26 cellular contexts compared by ENCODE assay signal in the genomic region with DNA sequence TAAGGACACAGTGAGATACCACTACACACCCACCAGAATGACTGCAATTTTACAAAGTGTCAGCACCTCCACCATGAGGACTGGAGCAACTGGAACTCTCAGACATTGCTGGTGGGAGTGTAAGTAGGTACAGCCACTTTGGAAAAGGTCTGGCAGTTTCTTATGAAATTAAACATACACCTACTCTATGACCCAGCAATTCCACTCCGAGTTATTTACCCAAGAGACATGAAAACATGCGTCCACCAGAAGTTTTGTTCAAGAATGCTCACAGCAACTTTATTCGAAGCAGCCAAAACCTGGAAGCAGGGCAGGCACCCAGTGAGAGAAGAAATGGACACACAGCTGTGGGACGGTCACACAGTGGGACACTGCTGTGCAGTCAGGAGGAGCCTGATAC.
DNase-seq lines count a peak whose midpoint lies in the region; ATAC-seq, FAIRE-seq and TF ChIP-seq lines count a peak whose summit lies in the region.
"Had no signal": no experiment of that assay in that cellular context is flagged by ENCODE, and none has a peak within 500 bp of the region (broad histone marks: within the 10 kb centered on the region; RNA-seq: fewer than 3 reads in every experiment).

No MANE protein-coding gene starts in this region.

- peaks cover 40 to 55% of the 10 kb centered on the region in 2 experiments for H3K79me1 ChIP-seq in IMR-90 (ENCODE audit: low read depth in 1 of 2, low read length in 2 of 2)

- H3K27me3 ChIP-seq in Caco-2 (replicated peaks; ENCODE audit: control insufficient read depth, insufficient read depth, low read length), result no peaks in the 10 kb centered on the region
- no peaks in the 10 kb centered on the region for H3K27me3 ChIP-seq in IMR-90 (ENCODE audit: control insufficient read depth, insufficient read depth, low read length)
- no peaks in the 10 kb centered on the region for H3K27me3 ChIP-seq in RWPE2 (ENCODE audit: insufficient read depth, poor library complexity, severe bottlenecking)
- H3K27me3 ChIP-seq in A673 (replicated peaks; ENCODE audit: insufficient read depth, low read depth, low read length, poor library complexity), result no peaks in the 10 kb centered on the region
- H3K27me3 ChIP-seq in small intestine (ENCODE audit: control insufficient read depth in 2 of 2, insufficient read depth in 2 of 2, low read length in 2 of 2), result no peaks in the 10 kb centered on the region
- H3K27me3 ChIP-seq: BE2C, BLaER1 had no signal

- H3K4me3 ChIP-seq in Caco-2 (ENCODE audit: low read depth, low read length) (no peak overlapping the region), IMR-90 (ENCODE audit: insufficient read depth, low read depth, low read length) (no peak overlapping the region), RWPE2 (ENCODE audit: severe bottlenecking) (no peak overlapping the region), A673 (ENCODE audit: low read depth, low read length, poor library complexity, severe bottlenecking) (no peak overlapping the region), small intestine (ENCODE audit: low read depth in 1 of 2, low read length in 2 of 2) (no peak overlapping the region), kidney (ENCODE audit: low read length in 2 of 2) (no peak overlapping the region)
- H3K4me3 ChIP-seq: A549, BLaER1 had no signal

- BruUV-seq in Caco-2 (replicated peaks; lab: Mats Ljungman, UMichigan) (no TSS peak), IMR-90 (replicated peaks; lab: Mats Ljungman, UMichigan) (no TSS peak), A673 (replicated peaks; lab: Mats Ljungman, UMichigan) (no TSS peak)

- no peaks in the 10 kb centered on the region for H3K9me3 Mint-ChIP-seq in activated naive CD4-positive, alpha-beta T cell treated with anti-CD3 and anti-CD28 coated beads, Interleukin-2, amount 50 U/mL, for 24 hours
- H3K9me3 Mint-ChIP-seq in Caco-2 (ENCODE audit: unreplicated experiment), result peaks cover 17% of the 10 kb centered on the region

- peaks cover 7% of the 10 kb centered on the region for H3K27me3 Mint-ChIP-seq in activated naive CD4-positive, alpha-beta T cell treated with anti-CD3 and anti-CD28 coated beads, Interleukin-2, amount 50 U/mL, for 24 hours
- no peaks in the 10 kb centered on the region for H3K27me3 Mint-ChIP-seq in Caco-2 (ENCODE audit: insufficient read depth, unreplicated experiment)
- H3K27me3 Mint-ChIP-seq: CD4-positive, CD25-positive, alpha-beta regulatory T cell had no signal

- 100% methylated on average over 2 of the region's 4 CpGs; no CpG with 5 or more reads in 1 of the 2 experiments for WGBS in IMR-90 (ENCODE audit: extremely low coverage in 2 of 2, insufficient read length in 1 of 2), 2 experiments
- WGBS in small intestine, 3 donors, result 89 to 94% (median 91%) methylated on average over 4 of the region's 4 CpGs

- H2AK9ac ChIP-seq in IMR-90 (replicated peaks; ENCODE audit: low read depth, low read length, poor library complexity), result no peak overlapping the region

- H4K5ac ChIP-seq in IMR-90 (ENCODE audit: low read depth, low read length), result no peak overlapping the region

- no peak overlapping the region for H3K4ac ChIP-seq in IMR-90 (ENCODE audit: low read depth, low read length)

- no peak overlapping the region for H2AFZ ChIP-seq in IMR-90 (replicated peaks; ENCODE audit: low read length, poor library complexity)

- H3K18ac ChIP-seq in IMR-90 (ENCODE audit: low read depth, low read length), result no peak overlapping the region

- dilution Hi-C loops in IMR-90 (cut with HindIII; ENCODE audit: low sequenced_read_pairs, unreplicated experiment), result no loop called here

- peak overlapping the region; percentile 13 for H3K27ac Mint-ChIP-seq in activated naive CD4-positive, alpha-beta T cell treated with anti-CD3 and anti-CD28 coated beads, Interleukin-2, amount 50 U/mL, for 24 hours
- peak overlapping the region; percentile 22 for H3K27ac Mint-ChIP-seq in Caco-2 (ENCODE audit: unreplicated experiment)
- H3K27ac Mint-ChIP-seq: CD14-positive monocyte; CD4-positive, CD25-positive, alpha-beta regulatory T cell; CD8-positive, alpha-beta memory T cell had no signal

- H3K4me1 ChIP-seq in Caco-2 (peaks cover 21% of the 10 kb centered on the region), IMR-90 (ENCODE audit: control insufficient read depth, insufficient read depth, low read length) (peaks cover 16% of the 10 kb centered on the region), RWPE2 (ENCODE audit: insufficient read depth, poor library complexity, severe bottlenecking) (peaks cover 42% of the 10 kb centered on the region), A673 (ENCODE audit: insufficient read depth, low read length, poor library complexity, severe bottlenecking) (peaks cover 2% of the 10 kb centered on the region), small intestine (ENCODE audit: control insufficient read depth in 2 of 2, insufficient read depth in 1 of 2, low read depth in 1 of 2, low read length in 1 of 2) (peaks cover 0 to 2% of the 10 kb centered on the region in 2 donors), kidney (ENCODE audit: control insufficient read depth in 1 of 2, insufficient read depth in 1 of 2, low read depth in 1 of 2, low read length in 2 of 2) (no peaks in the 10 kb centered on the region)
- H3K4me1 ChIP-seq: BE2C had no signal

- no peaks in the 10 kb centered on the region for H3K4me1 Mint-ChIP-seq in activated naive CD4-positive, alpha-beta T cell treated with anti-CD3 and anti-CD28 coated beads, Interleukin-2, amount 50 U/mL, for 24 hours
- H3K4me1 Mint-ChIP-seq in Caco-2 (ENCODE audit: low read depth, unreplicated experiment), result peaks cover 23% of the 10 kb centered on the region
- H3K4me1 Mint-ChIP-seq: CD14-positive monocyte; CD4-positive, CD25-positive, alpha-beta regulatory T cell; CD8-positive, alpha-beta memory T cell had no signal

- H3K4me2 ChIP-seq in IMR-90 (ENCODE audit: low read depth, low read length), result no peak overlapping the region
- H3K4me2 ChIP-seq: A549, BLaER1 had no signal

- H4K91ac ChIP-seq in IMR-90 (ENCODE audit: insufficient read depth, low read depth, low read length), result no peak overlapping the region

- CTCF ChIA-PET in Caco-2 (lab: Charles Lee) (no interaction called here), IMR-90 (lab: Yijun Ruan, JAX) (interaction anchor here (0.6 to 1.5 kb wide), 2 partner anchors 15 to 389 kb away, joined by 4 read pairs; no protein-coding TSS in a partner anchor), A673 (lab: Charles Lee) (interaction anchor here (0.6 kb wide), 1 partner anchor 301 kb away, joined by 9 read pairs; no protein-coding TSS in a partner anchor)

- in situ Hi-C loops in IMR-90 (cut with MboI; ENCODE audit: low sequenced_read_pairs), result no loop called here

- H3K36me3 Mint-ChIP-seq in activated naive CD4-positive, alpha-beta T cell treated with anti-CD3 and anti-CD28 coated beads, Interleukin-2, amount 50 U/mL, for 24 hours, result no peaks in the 10 kb centered on the region
- peaks cover 22% of the 10 kb centered on the region for H3K36me3 Mint-ChIP-seq in Caco-2 (ENCODE audit: insufficient read depth, unreplicated experiment)
- H3K36me3 Mint-ChIP-seq: CD14-positive monocyte; CD4-positive, alpha-beta memory T cell; CD4-positive, CD25-positive, alpha-beta regulatory T cell; CD8-positive, alpha-beta memory T cell had no signal

- intact Hi-C loops in Caco-2 (cut with micrococcal nuclease; ENCODE audit: unreplicated experiment) (no loop called here), IMR-90 (cut with micrococcal nuclease) (no loop called here), A673 (cut with micrococcal nuclease; ENCODE audit: unreplicated experiment) (no loop called here), kidney (cut with DNase I) (no loop called here)

- TF ChIP-seq POLR2A in IMR-90 (IDR thresholded peaks at IDR 0.05; ENCODE audit: low read depth, low read length), result no peak

- H3K9me1 ChIP-seq in IMR-90 (ENCODE audit: insufficient read depth, low read length), result peaks cover 9% of the 10 kb centered on the region

- H3K36me3 ChIP-seq in Caco-2 (ENCODE audit: control insufficient read depth, insufficient read depth, low read length) (0 out of 2 replicates have a peak, but pooled peaks cover 2% of the 10 kb centered on the region), IMR-90 (ENCODE audit: control insufficient read depth, insufficient read depth, low read length) (no peaks in the 10 kb centered on the region), RWPE2 (ENCODE audit: low read depth) (peaks cover 3% of the 10 kb centered on the region; the same call in 1 of the 2 replicates), A673 (ENCODE audit: insufficient read depth, low read length, poor library complexity, severe bottlenecking) (no peaks in the 10 kb centered on the region), small intestine (ENCODE audit: control insufficient read depth in 2 of 2, insufficient read depth in 2 of 2, low read length in 2 of 2) (no peaks in the 10 kb centered on the region), kidney (ENCODE audit: control insufficient read depth in 1 of 2, insufficient read depth in 2 of 2, low read length in 2 of 2) (no peaks in the 10 kb centered on the region)
- H3K36me3 ChIP-seq: BE2C, BLaER1 had no signal

- no peaks in the 10 kb centered on the region for H3K9me3 ChIP-seq in Caco-2
- H3K9me3 ChIP-seq in IMR-90 (ENCODE audit: control insufficient read depth, insufficient read depth, low read length), result no peaks in the 10 kb centered on the region
- H3K9me3 ChIP-seq in RWPE2 (ENCODE audit: severe bottlenecking), result no peaks in the 10 kb centered on the region
- H3K9me3 ChIP-seq in A673 (ENCODE audit: low read depth, low read length, poor library complexity, severe bottlenecking), result no peaks in the 10 kb centered on the region
- H3K9me3 ChIP-seq in small intestine (ENCODE audit: control insufficient read depth, low read depth), result no peaks in the 10 kb centered on the region
- H3K9me3 ChIP-seq in kidney (ENCODE audit: control insufficient read depth in 1 of 2, low read length in 2 of 2), result no peaks in the 10 kb centered on the region
- H3K9me3 ChIP-seq: A549, BE2C, BLaER1 had no signal

- H3K23ac ChIP-seq in IMR-90 (ENCODE audit: low read depth, low read length), result no peak overlapping the region

- H4K8ac ChIP-seq in IMR-90 (ENCODE audit: low read depth in 2 of 2, low read length in 2 of 2), result no peak overlapping the region

- no peaks in the 10 kb centered on the region for H4K20me1 ChIP-seq in IMR-90 (ENCODE audit: insufficient read depth, low read length)
- H4K20me1 ChIP-seq: BLaER1 had no signal

- no peak for TF ChIP-seq RAD21 in IMR-90 (IDR thresholded peaks at IDR 0.05; ENCODE audit: low read length)

- H3K9ac ChIP-seq in IMR-90 (ENCODE audit: low read depth, low read length) (no peak overlapping the region), kidney (ENCODE audit: low read length in 2 of 2) (no peak overlapping the region)
- H3K9ac ChIP-seq: BLaER1 had no signal

- H2BK20ac ChIP-seq in IMR-90 (ENCODE audit: low read depth, low read length), result no peak overlapping the region

- TF ChIP-seq CTCF in Caco-2 (IDR thresholded peaks at IDR 0.05; ENCODE audit: insufficient read depth in 1 of 2, low read depth in 1 of 2, low read length in 1 of 2, severe bottlenecking in 1 of 2, unreplicated experiment in 1 of 2) (no peak), IMR-90 (conservative IDR thresholded peaks at IDR 0.05; ENCODE audit: low read depth, low read length) (no peak), RWPE2 (IDR thresholded peaks at IDR 0.05; ENCODE audit: poor library complexity, severe bottlenecking) (no peak), A673 (conservative IDR thresholded peaks at IDR 0.05; ENCODE audit: low read depth, low read length) (no peak), kidney (IDR thresholded peaks at IDR 0.05; ENCODE audit: borderline replicate concordance, extremely low read depth, insufficient read depth) (no peak)

- H2AK5ac ChIP-seq in IMR-90 (ENCODE audit: low read depth, low read length), result no peak overlapping the region

- DNase-seq in activated naive CD4-positive, alpha-beta T cell treated with anti-CD3 and anti-CD28 coated beads, Interleukin-2, amount 50 U/mL, for 16 hours, result no peak
- DNase-seq in Caco-2 (no peak), IMR-90 (no peak), RWPE2 (ENCODE audit: low spot score) (no peak), A673 (ENCODE audit: low spot score) (no peak), small intestine (no peak), kidney (no peak)
- DNase-seq: ACHN; BE2C; C1 segment of cervical spinal cord; Calu3; CD4-positive, alpha-beta memory T cell; CD4-positive, CD25-positive, alpha-beta regulatory T cell; CD8-positive, alpha-beta memory T cell; COR-L47; DMS79 treated with DMSO at 0.1 percent for 48 hours; GF-D8 had no signal

- no peak overlapping the region for H2BK120ac ChIP-seq in IMR-90 (ENCODE audit: low read depth, low read length)

- no peak overlapping the region for H2BK5ac ChIP-seq in IMR-90 (ENCODE audit: low read depth, low read length, poor library complexity, severe bottlenecking)

- H3K14ac ChIP-seq in IMR-90 (replicated peaks; ENCODE audit: low read depth, low read length), result 0 out of 2 replicates have a peak overlapping the region, but pooled peaks have one; percentile 29

- no peak overlapping the region for H3K4me3 Mint-ChIP-seq in activated naive CD4-positive, alpha-beta T cell treated with anti-CD3 and anti-CD28 coated beads, Interleukin-2, amount 50 U/mL, for 24 hours
- H3K4me3 Mint-ChIP-seq in Caco-2 (ENCODE audit: unreplicated experiment), result no peak overlapping the region
- H3K4me3 Mint-ChIP-seq: CD14-positive monocyte; CD4-positive, alpha-beta memory T cell; CD4-positive, CD25-positive, alpha-beta regulatory T cell; CD8-positive, alpha-beta memory T cell had no signal

- H3K56ac ChIP-seq in IMR-90 (ENCODE audit: extremely low read depth, insufficient read depth, low read length), result no peak overlapping the region

- POLR2A ChIA-PET in Caco-2 (lab: Charles Lee) (interaction anchor here (0.7 kb wide), 1 partner anchor 796 kb away, joined by 8 read pairs; no protein-coding TSS in a partner anchor), IMR-90 (lab: Charles Lee; ENCODE audit: unreplicated experiment) (interaction anchor here (0.6 kb wide), 1 partner anchor 378 kb away, joined by 6 read pairs; no protein-coding TSS in a partner anchor), A673 (lab: Charles Lee; ENCODE audit: low non-redundant PET) (no interaction called here)

- ATAC-seq in IMR-90 (ENCODE audit: low read depth), result no peak
- ATAC-seq in RWPE2 (ENCODE audit: low read depth), result no peak
- ATAC-seq: A549 had no signal

- no peak for FAIRE-seq in small intestine (lab: Jason Lieb, UNC)
- FAIRE-seq in kidney (lab: Jason Lieb, UNC), result no peak
- FAIRE-seq: A549, D721Med, G401.6, GM12891, GM19239 had no signal

- H3K27ac ChIP-seq in IMR-90 (ENCODE audit: insufficient read depth, low read length) (no peak overlapping the region), RWPE2 (ENCODE audit: poor library complexity, severe bottlenecking) (peak overlapping the region; percentile 86), A673 (ENCODE audit: low read depth, low read length, poor library complexity, severe bottlenecking) (no peak overlapping the region), small intestine (ENCODE audit: low read depth in 1 of 2, low read length in 1 of 2) (no peak overlapping the region), kidney (ENCODE audit: low read depth in 2 of 2, low read length in 2 of 2) (no peak overlapping the region)
- H3K27ac ChIP-seq: 22Rv1, BLaER1 had no signal

- no peak overlapping the region for H2BK15ac ChIP-seq in IMR-90 (ENCODE audit: low read depth, low read length)
